ENCODE assay signal across 1 cellular context in the genomic region with DNA sequence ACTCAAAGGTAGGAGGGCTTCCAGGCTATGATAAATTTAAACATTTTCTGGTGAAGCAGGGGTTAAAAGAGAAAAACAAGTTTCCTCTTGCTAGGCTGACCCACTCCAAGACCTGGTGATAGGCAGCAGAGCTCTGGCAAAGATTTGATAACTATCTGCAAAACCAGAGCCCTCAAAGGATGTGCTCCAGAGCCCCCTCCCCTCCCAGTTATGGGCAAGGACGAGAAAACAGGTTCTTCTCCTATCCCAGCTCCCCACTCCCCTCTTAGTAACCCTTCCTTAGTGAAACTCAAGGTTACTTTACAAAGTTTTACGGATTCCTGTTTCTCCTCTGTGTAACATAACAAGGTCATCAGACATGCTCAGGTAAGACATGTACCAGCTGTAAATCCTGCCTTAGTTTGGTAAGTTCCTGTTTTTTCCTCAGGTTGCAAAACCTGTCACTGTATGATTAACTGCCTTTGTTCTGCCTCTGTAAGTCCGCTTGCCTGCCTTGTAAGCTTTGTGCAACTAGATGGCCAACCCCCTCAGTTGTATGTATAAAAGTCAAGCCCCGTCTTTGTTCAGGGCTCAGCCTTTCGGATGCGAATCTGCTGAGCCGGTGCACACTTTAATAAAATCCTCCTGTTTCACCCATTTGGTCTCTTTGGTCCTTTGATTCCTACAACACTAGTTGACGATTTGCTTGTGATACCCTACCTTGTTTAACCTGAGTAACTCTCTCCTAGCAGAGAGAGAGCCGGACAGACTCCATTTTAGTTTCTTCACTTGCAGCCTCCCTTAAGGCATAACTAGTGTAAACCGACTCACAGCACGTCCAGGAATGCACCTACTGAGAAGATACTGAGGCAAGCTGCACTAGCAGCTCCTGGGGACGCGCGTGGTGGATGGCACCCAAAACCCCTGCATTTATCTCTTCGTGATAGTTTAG.
TF ChIP-seq lines count a peak whose summit lies in the region.

No MANE protein-coding gene starts in this region.

TF ChIP-seq in K562, 482 proteins besides CTCF, POLR2A, EP300 and RAD21:
- TF ChIP-seq NRF1 (conservative IDR thresholded peaks at IDR 0.05 in 1 of 2, IDR thresholded peaks at IDR 0.05 in 1 of 2): peak; percentile 18 to 31; a peak in 1 of 4 replicates
- no peak for TF ChIP-seq NFYB (IDR thresholded peaks at IDR 0.05; ENCODE audit: extremely low read depth, insufficient read length)
- TF ChIP-seq TFAM (CRISPR knock-in tag; conservative IDR thresholded peaks at IDR 0.05): no peak
- TF ChIP-seq, protein P1, sequence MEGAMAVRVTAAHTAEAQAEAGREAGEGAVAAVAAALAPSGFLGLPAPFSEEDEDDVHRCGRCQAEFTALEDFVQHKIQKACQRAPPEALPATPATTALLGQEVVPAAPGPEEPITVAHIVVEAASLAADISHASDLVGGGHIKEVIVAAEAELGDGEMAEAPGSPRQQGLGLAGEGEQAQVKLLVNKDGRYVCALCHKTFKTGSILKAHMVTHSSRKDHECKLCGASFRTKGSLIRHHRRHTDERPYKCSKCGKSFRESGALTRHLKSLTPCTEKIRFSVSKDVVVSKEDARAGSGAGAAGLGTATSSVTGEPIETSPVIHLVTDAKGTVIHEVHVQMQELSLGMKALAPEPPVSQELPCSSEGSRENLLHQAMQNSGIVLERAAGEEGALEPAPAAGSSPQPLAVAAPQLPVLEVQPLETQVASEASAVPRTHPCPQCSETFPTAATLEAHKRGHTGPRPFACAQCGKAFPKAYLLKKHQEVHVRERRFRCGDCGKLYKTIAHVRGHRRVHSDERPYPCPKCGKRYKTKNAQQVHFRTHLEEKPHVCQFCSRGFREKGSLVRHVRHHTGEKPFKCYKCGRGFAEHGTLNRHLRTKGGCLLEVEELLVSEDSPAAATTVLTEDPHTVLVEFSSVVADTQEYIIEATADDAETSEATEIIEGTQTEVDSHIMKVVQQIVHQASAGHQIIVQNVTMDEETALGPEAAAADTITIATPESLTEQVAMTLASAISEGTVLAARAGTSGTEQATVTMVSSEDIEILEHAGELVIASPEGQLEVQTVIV (CRISPR knock-in tag; IDR thresholded peaks at IDR 0.05; ENCODE audit: borderline replicate concordance): no peak
- TF ChIP-seq PTTG1 (tag; IDR thresholded peaks at IDR 0.05; ENCODE audit: low read depth): 0 out of 2 replicates have a peak, but pooled peaks have one; percentile 40
- no peak for TF ChIP-seq MIER1 (IDR thresholded peaks at IDR 0.05; ENCODE audit: low read depth)
- TF ChIP-seq SLC30A9 (CRISPR knock-in tag; IDR thresholded peaks at IDR 0.05): no peak
- TF ChIP-seq, protein P2, sequence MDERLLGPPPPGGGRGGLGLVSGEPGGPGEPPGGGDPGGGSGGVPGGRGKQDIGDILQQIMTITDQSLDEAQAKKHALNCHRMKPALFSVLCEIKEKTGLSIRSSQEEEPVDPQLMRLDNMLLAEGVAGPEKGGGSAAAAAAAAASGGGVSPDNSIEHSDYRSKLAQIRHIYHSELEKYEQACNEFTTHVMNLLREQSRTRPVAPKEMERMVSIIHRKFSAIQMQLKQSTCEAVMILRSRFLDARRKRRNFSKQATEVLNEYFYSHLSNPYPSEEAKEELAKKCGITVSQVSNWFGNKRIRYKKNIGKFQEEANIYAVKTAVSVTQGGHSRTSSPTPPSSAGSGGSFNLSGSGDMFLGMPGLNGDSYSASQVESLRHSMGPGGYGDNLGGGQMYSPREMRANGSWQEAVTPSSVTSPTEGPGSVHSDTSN (CRISPR knock-in tag; IDR thresholded peaks at IDR 0.05; ENCODE audit: low read depth): peak; percentile 67
- TF ChIP-seq, protein P2 (tag; conservative IDR thresholded peaks at IDR 0.05; ENCODE audit: low read depth): peak; percentile 91
- no peak for TF ChIP-seq TSC22D4 (tag; IDR thresholded peaks at IDR 0.05)
- TF ChIP-seq ZKSCAN1 (IDR thresholded peaks at IDR 0.05; ENCODE audit: low read depth, low read length): no peak
- TF ChIP-seq NR4A1 (CRISPR knock-in tag; IDR thresholded peaks at IDR 0.05): no peak
- peak; percentile 38; the same call in 1 of the 2 replicates for TF ChIP-seq NR4A1 (tag; IDR thresholded peaks at IDR 0.05)
- peak; percentile 97 for TF ChIP-seq MEIS2 (IDR thresholded peaks at IDR 0.05; ENCODE audit: partially characterized antibody)
- peak; percentile 68 for TF ChIP-seq ZEB2 (IDR thresholded peaks at IDR 0.05)
- TF ChIP-seq CTBP1 (IDR thresholded peaks at IDR 0.05; ENCODE audit: borderline replicate concordance): peak; percentile 52
- TF ChIP-seq, protein P3, sequence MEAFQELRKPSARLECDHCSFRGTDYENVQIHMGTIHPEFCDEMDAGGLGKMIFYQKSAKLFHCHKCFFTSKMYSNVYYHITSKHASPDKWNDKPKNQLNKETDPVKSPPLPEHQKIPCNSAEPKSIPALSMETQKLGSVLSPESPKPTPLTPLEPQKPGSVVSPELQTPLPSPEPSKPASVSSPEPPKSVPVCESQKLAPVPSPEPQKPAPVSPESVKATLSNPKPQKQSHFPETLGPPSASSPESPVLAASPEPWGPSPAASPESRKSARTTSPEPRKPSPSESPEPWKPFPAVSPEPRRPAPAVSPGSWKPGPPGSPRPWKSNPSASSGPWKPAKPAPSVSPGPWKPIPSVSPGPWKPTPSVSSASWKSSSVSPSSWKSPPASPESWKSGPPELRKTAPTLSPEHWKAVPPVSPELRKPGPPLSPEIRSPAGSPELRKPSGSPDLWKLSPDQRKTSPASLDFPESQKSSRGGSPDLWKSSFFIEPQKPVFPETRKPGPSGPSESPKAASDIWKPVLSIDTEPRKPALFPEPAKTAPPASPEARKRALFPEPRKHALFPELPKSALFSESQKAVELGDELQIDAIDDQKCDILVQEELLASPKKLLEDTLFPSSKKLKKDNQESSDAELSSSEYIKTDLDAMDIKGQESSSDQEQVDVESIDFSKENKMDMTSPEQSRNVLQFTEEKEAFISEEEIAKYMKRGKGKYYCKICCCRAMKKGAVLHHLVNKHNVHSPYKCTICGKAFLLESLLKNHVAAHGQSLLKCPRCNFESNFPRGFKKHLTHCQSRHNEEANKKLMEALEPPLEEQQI (IDR thresholded peaks at IDR 0.05): no peak
- TF ChIP-seq, protein P4, sequence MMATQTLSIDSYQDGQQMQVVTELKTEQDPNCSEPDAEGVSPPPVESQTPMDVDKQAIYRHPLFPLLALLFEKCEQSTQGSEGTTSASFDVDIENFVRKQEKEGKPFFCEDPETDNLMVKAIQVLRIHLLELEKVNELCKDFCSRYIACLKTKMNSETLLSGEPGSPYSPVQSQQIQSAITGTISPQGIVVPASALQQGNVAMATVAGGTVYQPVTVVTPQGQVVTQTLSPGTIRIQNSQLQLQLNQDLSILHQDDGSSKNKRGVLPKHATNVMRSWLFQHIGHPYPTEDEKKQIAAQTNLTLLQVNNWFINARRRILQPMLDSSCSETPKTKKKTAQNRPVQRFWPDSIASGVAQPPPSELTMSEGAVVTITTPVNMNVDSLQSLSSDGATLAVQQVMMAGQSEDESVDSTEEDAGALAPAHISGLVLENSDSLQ (IDR thresholded peaks at IDR 0.05): peak; percentile 96
- TF ChIP-seq ZNF431 (CRISPR knock-in tag; IDR thresholded peaks at IDR 0.05): peak; percentile 83
- no peak for TF ChIP-seq CC2D1A (IDR thresholded peaks at IDR 0.05)
- TF ChIP-seq CEBPB (tag; IDR thresholded peaks at IDR 0.05): peak; percentile 88
- TF ChIP-seq, protein P5, sequence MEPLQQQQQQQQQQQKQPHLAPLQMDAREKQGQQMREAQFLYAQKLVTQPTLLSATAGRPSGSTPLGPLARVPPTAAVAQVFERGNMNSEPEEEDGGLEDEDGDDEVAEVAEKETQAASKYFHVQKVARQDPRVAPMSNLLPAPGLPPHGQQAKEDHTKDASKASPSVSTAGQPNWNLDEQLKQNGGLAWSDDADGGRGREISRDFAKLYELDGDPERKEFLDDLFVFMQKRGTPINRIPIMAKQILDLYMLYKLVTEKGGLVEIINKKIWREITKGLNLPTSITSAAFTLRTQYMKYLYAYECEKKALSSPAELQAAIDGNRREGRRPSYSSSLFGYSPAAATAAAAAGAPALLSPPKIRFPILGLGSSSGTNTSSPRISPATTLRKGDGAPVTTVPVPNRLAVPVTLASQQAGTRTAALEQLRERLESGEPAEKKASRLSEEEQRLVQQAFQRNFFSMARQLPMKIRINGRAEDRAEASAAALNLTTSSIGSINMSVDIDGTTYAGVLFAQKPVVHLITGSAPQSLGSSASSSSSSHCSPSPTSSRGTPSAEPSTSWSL (CRISPR knock-in tag; IDR thresholded peaks at IDR 0.05; ENCODE audit: borderline replicate concordance): no peak
- TF ChIP-seq SOX6 (IDR thresholded peaks at IDR 0.05): peak; percentile 96
- TF ChIP-seq, protein P6, sequence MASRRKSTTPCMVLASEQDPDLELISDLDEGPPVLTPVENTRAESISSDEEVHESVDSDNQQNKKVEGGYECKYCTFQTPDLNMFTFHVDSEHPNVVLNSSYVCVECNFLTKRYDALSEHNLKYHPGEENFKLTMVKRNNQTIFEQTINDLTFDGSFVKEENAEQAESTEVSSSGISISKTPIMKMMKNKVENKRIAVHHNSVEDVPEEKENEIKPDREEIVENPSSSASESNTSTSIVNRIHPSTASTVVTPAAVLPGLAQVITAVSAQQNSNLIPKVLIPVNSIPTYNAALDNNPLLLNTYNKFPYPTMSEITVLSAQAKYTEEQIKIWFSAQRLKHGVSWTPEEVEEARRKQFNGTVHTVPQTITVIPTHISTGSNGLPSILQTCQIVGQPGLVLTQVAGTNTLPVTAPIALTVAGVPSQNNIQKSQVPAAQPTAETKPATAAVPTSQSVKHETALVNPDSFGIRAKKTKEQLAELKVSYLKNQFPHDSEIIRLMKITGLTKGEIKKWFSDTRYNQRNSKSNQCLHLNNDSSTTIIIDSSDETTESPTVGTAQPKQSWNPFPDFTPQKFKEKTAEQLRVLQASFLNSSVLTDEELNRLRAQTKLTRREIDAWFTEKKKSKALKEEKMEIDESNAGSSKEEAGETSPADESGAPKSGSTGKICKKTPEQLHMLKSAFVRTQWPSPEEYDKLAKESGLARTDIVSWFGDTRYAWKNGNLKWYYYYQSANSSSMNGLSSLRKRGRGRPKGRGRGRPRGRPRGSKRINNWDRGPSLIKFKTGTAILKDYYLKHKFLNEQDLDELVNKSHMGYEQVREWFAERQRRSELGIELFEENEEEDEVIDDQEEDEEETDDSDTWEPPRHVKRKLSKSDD (conservative IDR thresholded peaks at IDR 0.05; ENCODE audit: low read length): no peak
- no peak for TF ChIP-seq CBFA2T3 (IDR thresholded peaks at IDR 0.05)
- TF ChIP-seq RUNX1 (IDR thresholded peaks at IDR 0.05; ENCODE audit: low read depth): no peak
